ENCODE assay signal across 8 cellular contexts in genomic region chr16:30748634-30749445, GRCh38. TPM values are rescaled to one million over a fixed set of nuclear protein-coding genes. Genes with fewer than 3 reads are reported as not detected.
DNase-seq lines count a peak whose midpoint lies in the region; ATAC-seq and TF ChIP-seq lines count a peak whose summit lies in the region.

No MANE protein-coding gene starts in this region.

- WGBS in heart right ventricle, 2 donors: 15 to 22% methylated on average over 27 to 36 of the region's 36 CpGs

- peak overlapping the region; percentile 94 for H3K4me3 Mint-ChIP-seq in progenitor cell of endocrine pancreas (ENCODE audit: low read depth)

- no peaks in the 10 kb centered on the region for H3K27me3 ChIP-seq in heart right ventricle

- H3K27me3 Mint-ChIP-seq in progenitor cell of endocrine pancreas: no peaks in the 10 kb centered on the region

- H3K4me1 ChIP-seq in heart right ventricle: peaks cover 0 to 17% (median 6%) of the 10 kb centered on the region in 9 donors

- intact Hi-C loops in heart right ventricle (cut with DNase I): loop anchor here in 1 of 10 donors (5.0 kb wide), 1 partner anchor 52 kb away; the partner anchor contains the start of gene SRCAP

- H3K36me3 ChIP-seq in KOPT-K1 (ENCODE audit: insufficient read depth, low read length) (peaks cover 49% of the 10 kb centered on the region), heart right ventricle (peaks cover 0 to 52% (median 21%) of the 10 kb centered on the region in 9 donors)

- no peaks in the 10 kb centered on the region for H3K9me3 Mint-ChIP-seq in progenitor cell of endocrine pancreas (ENCODE audit: low read depth)

- TF ChIP-seq CTCF in AG09309 (IDR thresholded peaks at IDR 0.05; ENCODE audit: control insufficient read depth, insufficient read depth, low read depth, low read length, missing control alignments): no peak
- no peak for TF ChIP-seq CTCF in heart right ventricle (IDR thresholded peaks at IDR 0.05)
- TF ChIP-seq CTCF in progenitor cell of endocrine pancreas (IDR thresholded peaks at IDR 0.05; ENCODE audit: unreplicated experiment): no peak

- peak overlapping the region; percentile 58 for H3K4me3 ChIP-seq in AG09309 (ENCODE audit: control insufficient read depth, low read depth, low read length)
- peak overlapping the region; percentile 59 to 93 (median 76) for H3K4me3 ChIP-seq in heart right ventricle

- peak overlapping the region; percentile 97 for H3K27ac Mint-ChIP-seq in progenitor cell of endocrine pancreas

- peaks cover 7% of the 10 kb centered on the region for H3K36me3 Mint-ChIP-seq in progenitor cell of endocrine pancreas (ENCODE audit: insufficient read depth)

- H3K4me1 Mint-ChIP-seq in progenitor cell of endocrine pancreas (ENCODE audit: low read depth): peaks cover 14% of the 10 kb centered on the region

- peak; percentile 17 for ATAC-seq in GM18868 (IDR thresholded peaks at IDR 0.05; ENCODE audit: unreplicated experiment)
- peak in 6 of 8 donors; percentile 1 to 71 (median 24) for ATAC-seq in heart right ventricle

- DNase-seq in AG09309 (ENCODE audit: low read depth) (no peak), activated gamma-delta T cell treated with Interleukin-2 at 50 U/mL for 16 hours (peak; percentile 18), heart right ventricle (peak; percentile 43 to 51), progenitor cell of endocrine pancreas (ENCODE audit: low spot score, unreplicated experiment) (no peak), NOMO-1 treated with DMSO at 0.1 percent for 48 hours (lab: John Stamatoyannopoulos, UW; ENCODE audit: unreplicated experiment) (no peak), globus pallidus (ENCODE audit: low spot score) (no peak)

- H3K27ac ChIP-seq in KOPT-K1 (ENCODE audit: low read depth, low read length, poor library complexity, severe bottlenecking) (peak overlapping the region; percentile 60), heart right ventricle (peak overlapping the region in 9 of 10 donors; percentile 58 to 88 (median 70))

- H3K9me3 ChIP-seq in KOPT-K1 (ENCODE audit: insufficient read depth, low read length, poor library complexity, severe bottlenecking) (no peaks in the 10 kb centered on the region), heart right ventricle (no peaks in the 10 kb centered on the region)

RNA-seq across cellular contexts. Expression of gene PHKG2, which starts 0.6 kb away (rescaled TPM):
- total RNA-seq in heart right ventricle (10 to 100 TPM; 12.1 to 21.3 (median 15.0) TPM), progenitor cell of endocrine pancreas (53.5 and 61.8 TPM in 2 replicates)
- 10 to 100 TPM; 29.1 to 40.7 TPM for polyA plus RNA-seq in heart right ventricle

RNA-seq across cellular contexts. Expression of gene CFAP119, which starts 13.0 kb away (rescaled TPM):
- total RNA-seq in heart right ventricle (1 to 10 TPM in 5 of 10 donors, under 1 TPM in 5; 0.44 to 2.2 (median 0.90) TPM), progenitor cell of endocrine pancreas (19.3 and 22.2 TPM in 2 replicates)
- polyA plus RNA-seq in heart right ventricle: 1 to 10 TPM; 1.9 to 2.3 TPM

RNA-seq across cellular contexts. Expression of gene RNF40, which starts 13.3 kb away (rescaled TPM):
- total RNA-seq in heart right ventricle (10 to 100 TPM; 33.0 to 69.9 (median 42.6) TPM), progenitor cell of endocrine pancreas (137 and 155 TPM in 2 replicates)
- polyA plus RNA-seq in heart right ventricle: 10 to 100 TPM; 40.2 to 50.2 TPM

RNA-seq across cellular contexts. Expression of gene ZNF629, which starts 38.2 kb away (rescaled TPM):
- 10 to 100 TPM; 20.3 to 35.5 (median 27.6) TPM for total RNA-seq in heart right ventricle
- polyA plus RNA-seq in heart right ventricle: 10 to 100 TPM in 1 of 2 donors, 1 to 10 TPM in 1; 7.3 to 15.4 TPM
- 33.0 and 35.0 TPM in 2 replicates for total RNA-seq in progenitor cell of endocrine pancreas

RNA-seq across cellular contexts. Expression of gene SRCAP, which starts 49.9 kb away (rescaled TPM):
- 10 to 100 TPM; 40.1 to 60.6 (median 46.7) TPM for total RNA-seq in heart right ventricle
- 10 to 100 TPM in 1 of 2 donors, 1 to 10 TPM in 1; 2.6 to 26.3 TPM for polyA plus RNA-seq in heart right ventricle
- total RNA-seq in progenitor cell of endocrine pancreas: 103 and 104 TPM in 2 replicates

Comparison
In these comparisons a context has a peak if more than half of its experiments do, and no peak if none do; other contexts are left out.
1. DNase-seq: peak in activated gamma-delta T cell treated with Interleukin-2 at 50 U/mL for 16 hours (single experiment) and heart right ventricle (2 of 2); none in AG09309 (single experiment), progenitor cell of endocrine pancreas (single experiment), NOMO-1 treated with DMSO at 0.1 percent for 48 hours (single experiment) and globus pallidus (single experiment).